ENCODE assay signal across 12 cellular contexts in the genomic region with DNA sequence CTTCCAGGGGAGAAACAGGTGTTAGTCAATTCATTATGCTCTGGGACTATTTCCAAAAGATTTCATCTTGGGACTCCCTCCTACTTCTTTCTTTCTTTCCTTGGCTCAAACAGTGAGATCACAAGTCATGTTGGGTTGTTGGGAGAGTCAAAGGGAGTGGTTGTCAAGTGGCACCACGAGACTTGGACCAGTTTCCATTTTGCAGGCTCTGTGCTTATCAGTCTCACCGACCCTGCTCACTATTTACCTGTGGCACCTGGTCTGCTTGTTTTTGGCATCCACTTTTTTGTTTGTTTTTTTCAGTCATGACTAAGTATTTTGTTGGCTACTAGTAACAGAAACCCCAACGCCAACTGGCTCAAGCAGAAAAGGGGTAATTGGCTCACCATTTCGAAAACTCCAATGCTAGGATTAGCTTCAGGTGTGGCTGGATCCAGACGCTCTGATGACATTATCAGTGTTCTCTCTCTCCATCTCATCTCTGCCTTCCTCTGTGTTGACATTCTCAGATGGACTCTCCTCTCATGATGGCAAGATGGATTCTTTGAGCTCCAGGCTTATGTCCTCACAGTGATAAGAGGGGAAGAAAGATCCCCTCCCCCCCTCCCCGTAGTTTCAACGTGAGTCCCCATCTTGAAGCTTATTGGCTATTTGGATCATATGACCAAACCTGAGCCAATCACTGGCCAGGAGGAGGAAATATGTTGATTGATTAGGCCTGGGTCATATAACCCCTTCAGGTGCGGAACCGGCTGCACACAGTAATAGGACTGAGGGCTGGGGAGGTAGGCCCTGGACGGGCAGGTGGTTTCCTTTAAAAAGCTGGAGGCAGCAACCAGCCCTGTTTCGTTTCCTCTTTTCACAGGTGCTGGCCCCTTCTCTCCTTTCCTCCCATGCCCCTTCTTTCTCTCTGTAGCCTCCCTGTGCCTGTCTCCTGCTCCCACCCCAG. TPM values are rescaled to one million over a fixed set of nuclear protein-coding genes. Genes with fewer than 3 reads are reported as not detected.
DNase-seq lines count a peak whose midpoint lies in the region; ATAC-seq and TF ChIP-seq lines count a peak whose summit lies in the region.
"Had no signal": no experiment of that assay in that cellular context is flagged by ENCODE, and none has a peak within 500 bp of the region (broad histone marks: within the 10 kb centered on the region; RNA-seq: fewer than 3 reads in every experiment).

No MANE protein-coding gene starts in this region.

- peak overlapping the region; percentile 31 for H3K27ac Mint-ChIP-seq in stimulated activated naive B cell treated with anti-CD40 and anti-IgM and Interleukin-4, amounts not matched to agents 10 μg/mL and 1 μg/mL and 100 μg/mL, for 72 hours
- no peak overlapping the region for H3K27ac Mint-ChIP-seq in activated T-cell treated with anti-CD3 and anti-CD28 coated beads, Interleukin-2, amount 50 U/mL, for 72 hours

- no peaks in the 10 kb centered on the region for H3K36me3 ChIP-seq in gastroesophageal sphincter

- no peaks in the 10 kb centered on the region for H3K9me3 ChIP-seq in gastroesophageal sphincter

- H3K27ac ChIP-seq in gastroesophageal sphincter, result no peak overlapping the region
- H3K27ac ChIP-seq: 22Rv1 had no signal

- no peaks in the 10 kb centered on the region for H3K27me3 ChIP-seq in gastroesophageal sphincter

- peaks cover 0 to 7% of the 10 kb centered on the region in 2 donors for H3K27me3 Mint-ChIP-seq in stimulated activated naive B cell treated with anti-CD40 and anti-IgM and Interleukin-4, amounts not matched to agents 10 μg/mL and 1 μg/mL and 100 μg/mL, for 72 hours
- no peaks in the 10 kb centered on the region for H3K27me3 Mint-ChIP-seq in activated T-cell treated with anti-CD3 and anti-CD28 coated beads, Interleukin-2, amount 50 U/mL, for 72 hours (ENCODE audit: low read depth)

- H3K4me3 ChIP-seq in gastroesophageal sphincter, result no peak overlapping the region

- H3K4me3 Mint-ChIP-seq in stimulated activated naive B cell treated with anti-CD40 and anti-IgM and Interleukin-4, amounts not matched to agents 10 μg/mL and 1 μg/mL and 100 μg/mL, for 72 hours, result no peak overlapping the region
- no peak overlapping the region for H3K4me3 Mint-ChIP-seq in activated T-cell treated with anti-CD3 and anti-CD28 coated beads, Interleukin-2, amount 50 U/mL, for 72 hours
- H3K4me3 Mint-ChIP-seq: H9 had no signal

- TF ChIP-seq CTCF in gastroesophageal sphincter (IDR thresholded peaks at IDR 0.05), result no peak

- H3K9me3 Mint-ChIP-seq in stimulated activated naive B cell treated with anti-CD40 and anti-IgM and Interleukin-4, amounts not matched to agents 10 μg/mL and 1 μg/mL and 100 μg/mL, for 72 hours, result peaks cover 0 to 1% of the 10 kb centered on the region in 2 donors
- no peaks in the 10 kb centered on the region for H3K9me3 Mint-ChIP-seq in activated T-cell treated with anti-CD3 and anti-CD28 coated beads, Interleukin-2, amount 50 U/mL, for 72 hours
- H3K9me3 Mint-ChIP-seq: H9 had no signal

- WGBS in gastroesophageal sphincter (ENCODE audit: low coverage in 1 of 2), 2 donors, result 67 to 89% methylated on average over 5 to 6 of the region's 11 CpGs

- no peaks in the 10 kb centered on the region for H3K4me1 ChIP-seq in gastroesophageal sphincter

- H3K36me3 Mint-ChIP-seq in stimulated activated naive B cell treated with anti-CD40 and anti-IgM and Interleukin-4, amounts not matched to agents 10 μg/mL and 1 μg/mL and 100 μg/mL, for 72 hours, result peaks cover 0 to 1% of the 10 kb centered on the region in 2 donors
- no peaks in the 10 kb centered on the region for H3K36me3 Mint-ChIP-seq in activated T-cell treated with anti-CD3 and anti-CD28 coated beads, Interleukin-2, amount 50 U/mL, for 72 hours (ENCODE audit: insufficient read depth in 2 of 2)

- TF ChIP-seq POLR2A in gastroesophageal sphincter (IDR thresholded peaks at IDR 0.05), result no peak

- ATAC-seq in HG02610 (IDR thresholded peaks at IDR 0.05; ENCODE audit: unreplicated experiment) (peak; percentile 92), HG03575 (IDR thresholded peaks at IDR 0.05; ENCODE audit: extremely low read depth, insufficient number of reproducible peaks, low FRiP score, unreplicated experiment) (peak; percentile 87), gastroesophageal sphincter (no peak)
- peak; percentile 90 to 95 for ATAC-seq in stimulated activated naive B cell treated with anti-CD40 and anti-IgM and Interleukin-4, amounts not matched to agents 10 μg/mL and 1 μg/mL and 100 μg/mL, for 72 hours (replicated peaks)
- ATAC-seq in activated T-cell treated with anti-CD3 and anti-CD28 coated beads, Interleukin-2, amount 50 U/mL, for 72 hours (replicated peaks in 1 of 2), result no peak

- no peak for TF ChIP-seq EP300 in gastroesophageal sphincter (IDR thresholded peaks at IDR 0.05)

- H3K4me1 Mint-ChIP-seq in stimulated activated naive B cell treated with anti-CD40 and anti-IgM and Interleukin-4, amounts not matched to agents 10 μg/mL and 1 μg/mL and 100 μg/mL, for 72 hours, result peaks cover 8 to 18% of the 10 kb centered on the region in 2 donors
- H3K4me1 Mint-ChIP-seq in activated T-cell treated with anti-CD3 and anti-CD28 coated beads, Interleukin-2, amount 50 U/mL, for 72 hours (ENCODE audit: low read depth), result no peaks in the 10 kb centered on the region

- DNase-seq in DMS 273 (lab: John Stamatoyannopoulos, UW; ENCODE audit: unreplicated experiment) (peak; percentile 45), DMS 273 treated with DMSO at 0.1 percent for 48 hours (lab: John Stamatoyannopoulos, UW) (no peak)
- peak; percentile 48 for DNase-seq in stimulated activated naive B cell treated with anti-CD40 and anti-IgM and Interleukin-4, amounts not matched to agents 10 μg/mL and 1 μg/mL and 100 μg/mL, for 72 hours
- DNase-seq in activated naive CD4-positive, alpha-beta T cell treated with anti-CD3 and anti-CD28 coated beads, Interleukin-2, amount 50 U/mL, for 16 hours, result no peak
- DNase-seq in activated T-cell treated with anti-CD3 and anti-CD28 coated beads, Interleukin-2, amount 50 U/mL, for 72 hours, result no peak
- DNase-seq: effector memory CD4-positive, alpha-beta T cell; H9; NCI-H774 had no signal

RNA-seq across cellular contexts. Expression of a gene that starts 36.8 kb away (rescaled TPM):
- total RNA-seq in gastroesophageal sphincter, result 1 to 10 TPM; 1.7 to 3.8 (median 2.9) TPM
- not detected for total RNA-seq in activated T-cell treated with anti-CD3 and anti-CD28 coated beads, Interleukin-2, amount 50 U/mL, for 72 hours

Comparison
In these comparisons a context has a peak if more than half of its experiments do, and no peak if none do; other contexts are left out.
1. DNase-seq: peak in DMS 273 (single experiment) and stimulated activated naive B cell treated with anti-CD40 and anti-IgM and Interleukin-4, amounts not matched to agents 10 μg/mL and 1 μg/mL and 100 μg/mL, for 72 hours (single experiment); none in DMS 273 treated with DMSO at 0.1 percent for 48 hours (single experiment), activated naive CD4-positive, alpha-beta T cell treated with anti-CD3 and anti-CD28 coated beads, Interleukin-2, amount 50 U/mL, for 16 hours (single experiment) and activated T-cell treated with anti-CD3 and anti-CD28 coated beads, Interleukin-2, amount 50 U/mL, for 72 hours (0 of 2).
2. ATAC-seq: peak in HG02610 (single experiment), HG03575 (single experiment) and stimulated activated naive B cell treated with anti-CD40 and anti-IgM and Interleukin-4, amounts not matched to agents 10 μg/mL and 1 μg/mL and 100 μg/mL, for 72 hours (2 of 2); none in gastroesophageal sphincter (single experiment) and activated T-cell treated with anti-CD3 and anti-CD28 coated beads, Interleukin-2, amount 50 U/mL, for 72 hours (0 of 2).